1 cellular context compared by ENCODE assay signal in the genomic region with DNA sequence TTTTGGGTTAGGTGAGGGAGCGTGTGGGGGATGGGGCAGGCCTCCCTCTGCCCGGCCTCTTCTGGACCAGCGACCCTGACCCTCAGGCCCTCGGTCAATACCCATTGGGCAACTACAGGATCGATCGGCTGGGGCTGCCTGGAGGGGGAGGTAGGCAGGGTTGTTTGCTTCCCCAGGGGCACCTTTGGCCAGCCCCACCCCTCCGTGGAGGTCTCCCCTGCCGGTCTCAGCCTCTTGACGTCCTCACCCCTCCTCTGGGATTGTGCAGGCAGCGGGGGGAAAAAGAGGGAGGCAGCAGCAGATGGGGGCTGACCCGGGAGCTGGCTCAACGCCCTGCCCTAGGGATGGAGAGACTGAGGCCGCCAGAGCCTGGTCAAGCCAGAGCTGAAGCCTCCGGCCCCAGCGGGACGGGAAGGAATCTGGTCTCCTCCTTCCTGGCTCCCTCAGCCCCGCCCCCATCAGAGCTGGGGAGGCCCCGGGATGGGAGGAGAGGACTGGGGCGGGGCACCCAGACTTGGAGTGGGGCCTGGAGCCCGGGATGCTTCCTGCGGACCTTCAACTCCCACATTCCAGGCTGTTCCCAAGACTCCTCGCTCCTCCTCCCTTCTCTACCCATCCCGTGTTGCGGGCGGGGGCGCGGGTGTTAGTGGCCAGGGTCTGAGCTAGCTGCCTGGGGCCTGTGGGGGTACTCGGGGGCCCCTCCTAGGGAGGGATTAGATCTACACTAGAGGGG.
TF ChIP-seq lines count a peak whose summit lies in the region.

No MANE protein-coding gene starts in this region.

TF ChIP-seq in HepG2, 621 proteins besides CTCF, POLR2A, EP300 and RAD21 (continued from another document and continues in another):
- TF ChIP-seq HNRNPLL (IDR thresholded peaks at IDR 0.05; ENCODE audit: low read depth, low read length, poor library complexity, severe bottlenecking): no peak
- peak; percentile 93; the same call in 1 of the 2 replicates for TF ChIP-seq ZNF101 (CRISPR knock-in tag; IDR thresholded peaks at IDR 0.05; ENCODE audit: borderline replicate concordance, low read depth)
- TF ChIP-seq, protein P1, sequence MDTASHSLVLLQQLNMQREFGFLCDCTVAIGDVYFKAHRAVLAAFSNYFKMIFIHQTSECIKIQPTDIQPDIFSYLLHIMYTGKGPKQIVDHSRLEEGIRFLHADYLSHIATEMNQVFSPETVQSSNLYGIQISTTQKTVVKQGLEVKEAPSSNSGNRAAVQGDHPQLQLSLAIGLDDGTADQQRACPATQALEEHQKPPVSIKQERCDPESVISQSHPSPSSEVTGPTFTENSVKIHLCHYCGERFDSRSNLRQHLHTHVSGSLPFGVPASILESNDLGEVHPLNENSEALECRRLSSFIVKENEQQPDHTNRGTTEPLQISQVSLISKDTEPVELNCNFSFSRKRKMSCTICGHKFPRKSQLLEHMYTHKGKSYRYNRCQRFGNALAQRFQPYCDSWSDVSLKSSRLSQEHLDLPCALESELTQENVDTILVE (CRISPR knock-in tag; IDR thresholded peaks at IDR 0.05): peak; percentile 93
- TF ChIP-seq ZFYVE20 (CRISPR knock-in tag; IDR thresholded peaks at IDR 0.05; ENCODE audit: borderline replicate concordance, low read depth): no peak
- no peak for TF ChIP-seq U2AF1 (optimal IDR thresholded peaks at IDR 0.05; ENCODE audit: low read depth, low read length)
- TF ChIP-seq ZNF3 (CRISPR knock-in tag; IDR thresholded peaks at IDR 0.05): 0 out of 2 replicates have a peak, but pooled peaks have one; percentile 53
- TF ChIP-seq ZNF329 (CRISPR knock-in tag; IDR thresholded peaks at IDR 0.05; ENCODE audit: low read depth): 0 out of 2 replicates have a peak, but pooled peaks have one; percentile 25
- TF ChIP-seq KDM3A (CRISPR knock-in tag; IDR thresholded peaks at IDR 0.05; ENCODE audit: low read depth): peak; percentile 99
- peak; percentile 91 for TF ChIP-seq SAP130 (CRISPR knock-in tag; IDR thresholded peaks at IDR 0.05; ENCODE audit: low read depth)
- TF ChIP-seq ZNF788 (CRISPR knock-in tag; IDR thresholded peaks at IDR 0.05; ENCODE audit: borderline replicate concordance): peak; percentile 97; the same call in 1 of the 2 replicates
- TF ChIP-seq NFATC3 (CRISPR knock-in tag; IDR thresholded peaks at IDR 0.05): no peak
- TF ChIP-seq, protein P2, sequence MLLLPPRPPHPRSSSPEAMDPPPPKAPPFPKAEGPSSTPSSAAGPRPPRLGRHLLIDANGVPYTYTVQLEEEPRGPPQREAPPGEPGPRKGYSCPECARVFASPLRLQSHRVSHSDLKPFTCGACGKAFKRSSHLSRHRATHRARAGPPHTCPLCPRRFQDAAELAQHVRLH (CRISPR knock-in tag; IDR thresholded peaks at IDR 0.05; ENCODE audit: borderline replicate concordance, low read depth): peak; percentile 77
- TF ChIP-seq JUND (CRISPR knock-in tag; IDR thresholded peaks at IDR 0.05): peak; percentile 86
- peak; percentile 100 for TF ChIP-seq MTA1 (CRISPR knock-in tag; IDR thresholded peaks at IDR 0.05; ENCODE audit: borderline replicate concordance)
- TF ChIP-seq ZNF282 (IDR thresholded peaks at IDR 0.05; ENCODE audit: partially characterized antibody): no peak
- TF ChIP-seq NCOR1 (IDR thresholded peaks at IDR 0.05; ENCODE audit: borderline replicate concordance, low read length): peak; percentile 95
- 0 out of 2 replicates have a peak, but pooled peaks have one; percentile 85 for TF ChIP-seq ZNF761 (CRISPR knock-in tag; conservative IDR thresholded peaks at IDR 0.05)
- TF ChIP-seq, protein P3, sequence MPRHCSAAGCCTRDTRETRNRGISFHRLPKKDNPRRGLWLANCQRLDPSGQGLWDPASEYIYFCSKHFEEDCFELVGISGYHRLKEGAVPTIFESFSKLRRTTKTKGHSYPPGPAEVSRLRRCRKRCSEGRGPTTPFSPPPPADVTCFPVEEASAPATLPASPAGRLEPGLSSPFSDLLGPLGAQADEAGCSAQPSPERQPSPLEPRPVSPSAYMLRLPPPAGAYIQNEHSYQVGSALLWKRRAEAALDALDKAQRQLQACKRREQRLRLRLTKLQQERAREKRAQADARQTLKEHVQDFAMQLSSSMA (CRISPR knock-in tag; IDR thresholded peaks at IDR 0.05): no peak
- no peak for TF ChIP-seq EHMT2 (IDR thresholded peaks at IDR 0.05; ENCODE audit: borderline replicate concordance, low read depth, low read length)
- TF ChIP-seq ZNF563 (CRISPR knock-in tag; IDR thresholded peaks at IDR 0.05): peak; percentile 59; the same call in 1 of the 2 replicates
- TF ChIP-seq, protein P4, sequence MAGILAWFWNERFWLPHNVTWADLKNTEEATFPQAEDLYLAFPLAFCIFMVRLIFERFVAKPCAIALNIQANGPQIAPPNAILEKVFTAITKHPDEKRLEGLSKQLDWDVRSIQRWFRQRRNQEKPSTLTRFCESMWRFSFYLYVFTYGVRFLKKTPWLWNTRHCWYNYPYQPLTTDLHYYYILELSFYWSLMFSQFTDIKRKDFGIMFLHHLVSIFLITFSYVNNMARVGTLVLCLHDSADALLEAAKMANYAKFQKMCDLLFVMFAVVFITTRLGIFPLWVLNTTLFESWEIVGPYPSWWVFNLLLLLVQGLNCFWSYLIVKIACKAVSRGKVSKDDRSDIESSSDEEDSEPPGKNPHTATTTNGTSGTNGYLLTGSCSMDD (CRISPR knock-in tag; IDR thresholded peaks at IDR 0.05): no peak
- no peak for TF ChIP-seq MAFG (CRISPR knock-in tag; IDR thresholded peaks at IDR 0.05)
- TF ChIP-seq ATF7-NPFF (CRISPR knock-in tag; IDR thresholded peaks at IDR 0.05; ENCODE audit: low read depth): peak; percentile 3; the same call in 1 of the 2 replicates
- TF ChIP-seq, protein P5, sequence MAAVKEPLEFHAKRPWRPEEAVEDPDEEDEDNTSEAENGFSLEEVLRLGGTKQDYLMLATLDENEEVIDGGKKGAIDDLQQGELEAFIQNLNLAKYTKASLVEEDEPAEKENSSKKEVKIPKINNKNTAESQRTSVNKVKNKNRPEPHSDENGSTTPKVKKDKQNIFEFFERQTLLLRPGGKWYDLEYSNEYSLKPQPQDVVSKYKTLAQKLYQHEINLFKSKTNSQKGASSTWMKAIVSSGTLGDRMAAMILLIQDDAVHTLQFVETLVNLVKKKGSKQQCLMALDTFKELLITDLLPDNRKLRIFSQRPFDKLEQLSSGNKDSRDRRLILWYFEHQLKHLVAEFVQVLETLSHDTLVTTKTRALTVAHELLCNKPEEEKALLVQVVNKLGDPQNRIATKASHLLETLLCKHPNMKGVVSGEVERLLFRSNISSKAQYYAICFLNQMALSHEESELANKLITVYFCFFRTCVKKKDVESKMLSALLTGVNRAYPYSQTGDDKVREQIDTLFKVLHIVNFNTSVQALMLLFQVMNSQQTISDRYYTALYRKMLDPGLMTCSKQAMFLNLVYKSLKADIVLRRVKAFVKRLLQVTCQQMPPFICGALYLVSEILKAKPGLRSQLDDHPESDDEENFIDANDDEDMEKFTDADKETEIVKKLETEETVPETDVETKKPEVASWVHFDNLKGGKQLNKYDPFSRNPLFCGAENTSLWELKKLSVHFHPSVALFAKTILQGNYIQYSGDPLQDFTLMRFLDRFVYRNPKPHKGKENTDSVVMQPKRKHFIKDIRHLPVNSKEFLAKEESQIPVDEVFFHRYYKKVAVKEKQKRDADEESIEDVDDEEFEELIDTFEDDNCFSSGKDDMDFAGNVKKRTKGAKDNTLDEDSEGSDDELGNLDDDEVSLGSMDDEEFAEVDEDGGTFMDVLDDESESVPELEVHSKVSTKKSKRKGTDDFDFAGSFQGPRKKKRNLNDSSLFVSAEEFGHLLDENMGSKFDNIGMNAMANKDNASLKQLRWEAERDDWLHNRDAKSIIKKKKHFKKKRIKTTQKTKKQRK (IDR thresholded peaks at IDR 0.05; ENCODE audit: low read length): no peak
- TF ChIP-seq, protein P6, sequence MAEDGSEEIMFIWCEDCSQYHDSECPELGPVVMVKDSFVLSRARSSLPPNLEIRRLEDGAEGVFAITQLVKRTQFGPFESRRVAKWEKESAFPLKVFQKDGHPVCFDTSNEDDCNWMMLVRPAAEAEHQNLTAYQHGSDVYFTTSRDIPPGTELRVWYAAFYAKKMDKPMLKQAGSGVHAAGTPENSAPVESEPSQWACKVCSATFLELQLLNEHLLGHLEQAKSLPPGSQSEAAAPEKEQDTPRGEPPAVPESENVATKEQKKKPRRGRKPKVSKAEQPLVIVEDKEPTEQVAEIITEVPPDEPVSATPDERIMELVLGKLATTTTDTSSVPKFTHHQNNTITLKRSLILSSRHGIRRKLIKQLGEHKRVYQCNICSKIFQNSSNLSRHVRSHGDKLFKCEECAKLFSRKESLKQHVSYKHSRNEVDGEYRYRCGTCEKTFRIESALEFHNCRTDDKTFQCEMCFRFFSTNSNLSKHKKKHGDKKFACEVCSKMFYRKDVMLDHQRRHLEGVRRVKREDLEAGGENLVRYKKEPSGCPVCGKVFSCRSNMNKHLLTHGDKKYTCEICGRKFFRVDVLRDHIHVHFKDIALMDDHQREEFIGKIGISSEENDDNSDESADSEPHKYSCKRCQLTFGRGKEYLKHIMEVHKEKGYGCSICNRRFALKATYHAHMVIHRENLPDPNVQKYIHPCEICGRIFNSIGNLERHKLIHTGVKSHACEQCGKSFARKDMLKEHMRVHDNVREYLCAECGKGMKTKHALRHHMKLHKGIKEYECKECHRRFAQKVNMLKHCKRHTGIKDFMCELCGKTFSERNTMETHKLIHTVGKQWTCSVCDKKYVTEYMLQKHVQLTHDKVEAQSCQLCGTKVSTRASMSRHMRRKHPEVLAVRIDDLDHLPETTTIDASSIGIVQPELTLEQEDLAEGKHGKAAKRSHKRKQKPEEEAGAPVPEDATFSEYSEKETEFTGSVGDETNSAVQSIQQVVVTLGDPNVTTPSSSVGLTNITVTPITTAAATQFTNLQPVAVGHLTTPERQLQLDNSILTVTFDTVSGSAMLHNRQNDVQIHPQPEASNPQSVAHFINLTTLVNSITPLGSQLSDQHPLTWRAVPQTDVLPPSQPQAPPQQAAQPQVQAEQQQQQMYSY (CRISPR knock-in tag; IDR thresholded peaks at IDR 0.05): no peak
- TF ChIP-seq STAT5B (CRISPR knock-in tag; IDR thresholded peaks at IDR 0.05): peak; percentile 63; the same call in 1 of the 2 replicates
- TF ChIP-seq SNRNP70 (IDR thresholded peaks at IDR 0.05; ENCODE audit: low read depth, low read length): no peak
- no peak for TF ChIP-seq REL (CRISPR knock-in tag; conservative IDR thresholded peaks at IDR 0.05)
- TF ChIP-seq, protein P7, sequence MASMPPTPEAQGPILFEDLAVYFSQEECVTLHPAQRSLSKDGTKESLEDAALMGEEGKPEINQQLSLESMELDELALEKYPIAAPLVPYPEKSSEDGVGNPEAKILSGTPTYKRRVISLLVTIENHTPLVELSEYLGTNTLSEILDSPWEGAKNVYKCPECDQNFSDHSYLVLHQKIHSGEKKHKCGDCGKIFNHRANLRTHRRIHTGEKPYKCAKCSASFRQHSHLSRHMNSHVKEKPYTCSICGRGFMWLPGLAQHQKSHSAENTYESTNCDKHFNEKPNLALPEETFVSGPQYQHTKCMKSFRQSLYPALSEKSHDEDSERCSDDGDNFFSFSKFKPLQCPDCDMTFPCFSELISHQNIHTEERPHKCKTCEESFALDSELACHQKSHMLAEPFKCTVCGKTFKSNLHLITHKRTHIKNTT (CRISPR knock-in tag; IDR thresholded peaks at IDR 0.05): no peak
- TF ChIP-seq ZNF468 (CRISPR knock-in tag; IDR thresholded peaks at IDR 0.05): no peak
- TF ChIP-seq, protein P8, sequence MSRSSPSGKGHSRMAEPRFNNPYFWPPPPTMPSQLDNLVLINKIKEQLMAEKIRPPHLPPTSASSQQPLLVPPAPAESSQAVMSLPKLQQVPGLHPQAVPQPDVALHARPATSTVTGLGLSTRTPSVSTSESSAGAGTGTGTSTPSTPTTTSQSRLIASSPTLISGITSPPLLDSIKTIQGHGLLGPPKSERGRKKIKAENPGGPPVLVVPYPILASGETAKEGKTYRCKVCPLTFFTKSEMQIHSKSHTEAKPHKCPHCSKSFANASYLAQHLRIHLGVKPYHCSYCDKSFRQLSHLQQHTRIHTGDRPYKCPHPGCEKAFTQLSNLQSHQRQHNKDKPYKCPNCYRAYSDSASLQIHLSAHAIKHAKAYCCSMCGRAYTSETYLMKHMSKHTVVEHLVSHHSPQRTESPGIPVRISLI (CRISPR knock-in tag; IDR thresholded peaks at IDR 0.05; ENCODE audit: borderline replicate concordance): peak; percentile 70
- TF ChIP-seq KDM5A (IDR thresholded peaks at IDR 0.05; ENCODE audit: borderline replicate concordance, low read length): no peak
- TF ChIP-seq KLF13 (CRISPR knock-in tag; IDR thresholded peaks at IDR 0.05): 0 out of 2 replicates have a peak, but pooled peaks have one; percentile 32
- TF ChIP-seq, protein P9, sequence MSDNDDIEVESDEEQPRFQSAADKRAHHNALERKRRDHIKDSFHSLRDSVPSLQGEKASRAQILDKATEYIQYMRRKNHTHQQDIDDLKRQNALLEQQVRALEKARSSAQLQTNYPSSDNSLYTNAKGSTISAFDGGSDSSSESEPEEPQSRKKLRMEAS (IDR thresholded peaks at IDR 0.05): peak; percentile 80; the same call in 1 of the 2 replicates
- TF ChIP-seq, protein P10, sequence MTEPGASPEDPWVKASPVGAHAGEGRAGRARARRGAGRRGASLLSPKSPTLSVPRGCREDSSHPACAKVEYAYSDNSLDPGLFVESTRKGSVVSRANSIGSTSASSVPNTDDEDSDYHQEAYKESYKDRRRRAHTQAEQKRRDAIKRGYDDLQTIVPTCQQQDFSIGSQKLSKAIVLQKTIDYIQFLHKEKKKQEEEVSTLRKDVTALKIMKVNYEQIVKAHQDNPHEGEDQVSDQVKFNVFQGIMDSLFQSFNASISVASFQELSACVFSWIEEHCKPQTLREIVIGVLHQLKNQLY (CRISPR knock-in tag; IDR thresholded peaks at IDR 0.05): peak; percentile 88; the same call in 1 of the 2 replicates
- TF ChIP-seq, protein P11, sequence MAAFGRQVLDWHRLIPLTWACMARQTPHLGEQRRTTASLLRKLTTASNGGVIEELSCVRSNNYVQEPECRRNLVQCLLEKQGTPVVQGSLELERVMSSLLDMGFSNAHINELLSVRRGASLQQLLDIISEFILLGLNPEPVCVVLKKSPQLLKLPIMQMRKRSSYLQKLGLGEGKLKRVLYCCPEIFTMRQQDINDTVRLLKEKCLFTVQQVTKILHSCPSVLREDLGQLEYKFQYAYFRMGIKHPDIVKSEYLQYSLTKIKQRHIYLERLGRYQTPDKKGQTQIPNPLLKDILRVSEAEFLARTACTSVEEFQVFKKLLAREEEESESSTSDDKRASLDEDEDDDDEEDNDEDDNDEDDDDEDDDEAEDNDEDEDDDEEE (CRISPR knock-in tag; IDR thresholded peaks at IDR 0.05): no peak
- TF ChIP-seq GABPA (IDR thresholded peaks at IDR 0.05; ENCODE audit: low read depth, low read length): no peak
- no peak; the same call in 1 of the 2 replicates for TF ChIP-seq GABPA (CRISPR knock-in tag; IDR thresholded peaks at IDR 0.05; ENCODE audit: low read depth)
- peak; percentile 61 for TF ChIP-seq ZFY (CRISPR knock-in tag; IDR thresholded peaks at IDR 0.05)
- TF ChIP-seq CENPT (CRISPR knock-in tag; IDR thresholded peaks at IDR 0.05; ENCODE audit: low read depth): 0 out of 2 replicates have a peak, but pooled peaks have one; percentile 70
- peak; percentile 33; the same call in 1 of the 2 replicates for TF ChIP-seq ZNF30 (CRISPR knock-in tag; IDR thresholded peaks at IDR 0.05)
- TF ChIP-seq ZNF570 (CRISPR knock-in tag; IDR thresholded peaks at IDR 0.05; ENCODE audit: borderline replicate concordance): no peak
- TF ChIP-seq, protein P12, sequence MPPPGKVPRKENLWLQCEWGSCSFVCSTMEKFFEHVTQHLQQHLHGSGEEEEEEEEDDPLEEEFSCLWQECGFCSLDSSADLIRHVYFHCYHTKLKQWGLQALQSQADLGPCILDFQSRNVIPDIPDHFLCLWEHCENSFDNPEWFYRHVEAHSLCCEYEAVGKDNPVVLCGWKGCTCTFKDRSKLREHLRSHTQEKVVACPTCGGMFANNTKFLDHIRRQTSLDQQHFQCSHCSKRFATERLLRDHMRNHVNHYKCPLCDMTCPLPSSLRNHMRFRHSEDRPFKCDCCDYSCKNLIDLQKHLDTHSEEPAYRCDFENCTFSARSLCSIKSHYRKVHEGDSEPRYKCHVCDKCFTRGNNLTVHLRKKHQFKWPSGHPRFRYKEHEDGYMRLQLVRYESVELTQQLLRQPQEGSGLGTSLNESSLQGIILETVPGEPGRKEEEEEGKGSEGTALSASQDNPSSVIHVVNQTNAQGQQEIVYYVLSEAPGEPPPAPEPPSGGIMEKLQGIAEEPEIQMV (CRISPR knock-in tag; IDR thresholded peaks at IDR 0.05; ENCODE audit: low read depth): 0 out of 2 replicates have a peak, but pooled peaks have one; percentile 82
